ENCODE assay signal across 8 cellular contexts in genomic region chr5:40834391-40834848, GRCh38. TPM values are rescaled to one million over a fixed set of nuclear protein-coding genes. Genes with fewer than 3 reads are reported as not detected.
DNase-seq lines count a peak whose midpoint lies in the region; ATAC-seq and TF ChIP-seq lines count a peak whose summit lies in the region.

No MANE protein-coding gene starts in this region.

- no peaks in the 10 kb centered on the region for H3K27me3 ChIP-seq in iPS DF 6.9 (ENCODE audit: control insufficient read depth, insufficient read depth, low read length)
- H3K27me3 ChIP-seq in spleen (replicated peaks in 1 of 7): no peaks in the 10 kb centered on the region

- intact Hi-C loops in spleen (cut with DNase I; ENCODE audit: low total_unique reads): no loop called here

- peak overlapping the region; percentile 100 for H3K27ac Mint-ChIP-seq in activated naive CD8-positive, alpha-beta T cell

- H3K4me3 Mint-ChIP-seq in activated naive CD8-positive, alpha-beta T cell: peak overlapping the region; percentile 99

- H3K27ac ChIP-seq in iPS DF 6.9 (ENCODE audit: low read length): no peak overlapping the region
- H3K27ac ChIP-seq in spleen: peak overlapping the region; percentile 84 to 97 (median 95)

- H3K4me1 Mint-ChIP-seq in activated naive CD8-positive, alpha-beta T cell (ENCODE audit: low read depth): peaks cover 49% of the 10 kb centered on the region

- peaks cover 38% of the 10 kb centered on the region; the same call in 1 of the 2 replicates for H3K36me3 ChIP-seq in iPS DF 6.9 (ENCODE audit: control insufficient read depth, insufficient read depth, low read length)
- peaks cover 2 to 50% (median 40%) of the 10 kb centered on the region in 6 donors for H3K36me3 ChIP-seq in spleen

- WGBS in iPS DF 6.9 (ENCODE audit: insufficient coverage, insufficient read length): no CpG with 5 or more reads among the region's 21 CpGs
- WGBS in spleen, 5 donors: 0 to 2% (median 0%) methylated on average over 16 to 21 of the region's 21 CpGs

- ATAC-seq in HG03159 (IDR thresholded peaks at IDR 0.05; ENCODE audit: unreplicated experiment) (no peak), HG02840 (IDR thresholded peaks at IDR 0.05; ENCODE audit: low FRiP score, unreplicated experiment) (no peak)

- H3K27me3 Mint-ChIP-seq in activated naive CD8-positive, alpha-beta T cell: no peaks in the 10 kb centered on the region

- TF ChIP-seq CTCF in GM12875 (IDR thresholded peaks at IDR 0.05; ENCODE audit: borderline replicate concordance, insufficient read depth, low read depth, low read length) (no peak), spleen (IDR thresholded peaks at IDR 0.05 in 8 of 11, conservative IDR thresholded peaks at IDR 0.05 in 3 of 11) (no peak)

- no peaks in the 10 kb centered on the region for H3K4me1 ChIP-seq in iPS DF 6.9 (ENCODE audit: control insufficient read depth, insufficient read depth, low read length)
- peaks cover 15 to 81% (median 32%) of the 10 kb centered on the region in 6 donors for H3K4me1 ChIP-seq in spleen

- TF ChIP-seq POLR2A in spleen (IDR thresholded peaks at IDR 0.05): no peak

- H3K4me3 ChIP-seq in GM12875 (ENCODE audit: low read depth, low read length) (peak overlapping the region; percentile 97), iPS DF 6.9 (ENCODE audit: low read length) (peak overlapping the region; percentile 93), spleen (peak overlapping the region; percentile 55 to 80 (median 66))

- H3K9me3 ChIP-seq in iPS DF 6.9 (ENCODE audit: control insufficient read depth, insufficient read depth, low read length) (no peaks in the 10 kb centered on the region), spleen (no peaks in the 10 kb centered on the region)

- H3K9me3 Mint-ChIP-seq in activated naive CD8-positive, alpha-beta T cell (ENCODE audit: low read depth): no peaks in the 10 kb centered on the region

- peaks cover 37% of the 10 kb centered on the region for H3K36me3 Mint-ChIP-seq in activated naive CD8-positive, alpha-beta T cell

- DNase-seq in NCI-H748 treated with DMSO at 0.1 percent for 48 hours (lab: John Stamatoyannopoulos, UW) (peak; percentile 78), iPS DF 6.9 (ENCODE audit: low read depth, low spot score) (no peak), spleen (peak; percentile 81), EL (no peak)

RNA-seq across cellular contexts. Expression of gene RPL37, which starts 0.6 kb away (rescaled TPM):
- 1,000 to 10,000 TPM in 4 of 7 donors, 100 to 1,000 TPM in 3; 278 to 1,416 (median 1,048) TPM for total RNA-seq in spleen
- 1,000 to 10,000 TPM; 2,182 to 5,876 (median 5,099) TPM for polyA plus RNA-seq in spleen

RNA-seq across cellular contexts. Expression of gene CARD6, which starts 6.7 kb away (rescaled TPM):
- total RNA-seq in spleen: 10 to 100 TPM; 20.7 to 37.1 (median 35.1) TPM
- polyA plus RNA-seq in spleen: 10 to 100 TPM in 1 of 3 donors, 1 to 10 TPM in 2; 3.8 to 10.3 (median 3.9) TPM

RNA-seq across cellular contexts. Expression of gene PRKAA1, which starts 36.2 kb away (rescaled TPM):
- total RNA-seq in spleen: 100 to 1,000 TPM in 3 of 7 donors, 10 to 100 TPM in 4; 81.1 to 128 (median 98.7) TPM
- polyA plus RNA-seq in spleen: 10 to 100 TPM; 16.0 to 25.3 (median 21.4) TPM

Comparison
In these comparisons a context has a peak if more than half of its experiments do, and no peak if none do; other contexts are left out.
1. DNase-seq: peak in NCI-H748 treated with DMSO at 0.1 percent for 48 hours (single experiment) and spleen (single experiment); none in iPS DF 6.9 (single experiment) and EL (single experiment).
2. Peak in every context shown above with its lines, with median percentiles within 50 percentile points of each other: H3K4me3 ChIP-seq.